Comparison of ENCODE assay signal across 15 cellular contexts in genomic region chr5:74289238-74289637, GRCh38.
DNase-seq lines count a peak whose midpoint lies in the region; ATAC-seq, FAIRE-seq and TF ChIP-seq lines count a peak whose summit lies in the region.
"Had no signal": no experiment of that assay in that cellular context is flagged by ENCODE, and none has a peak within 500 bp of the region (broad histone marks: within the 10 kb centered on the region; RNA-seq: fewer than 3 reads in every experiment).

No MANE protein-coding gene starts in this region.

- no peak for ATAC-seq in omental fat pad (ENCODE audit: low FRiP score)
- ATAC-seq: activated CD4-positive, CD25-positive, alpha-beta regulatory T cell treated with anti-CD3 and anti-CD28 coated beads, Interleukin-2, amount 50 U/mL, for 24 hours; CD8-positive, alpha-beta T cell; SK-N-SH treated with all-trans-retinoic acid at 6 μM for 48 hours had no signal

- no peak overlapping the region for H3K4me3 ChIP-seq in bronchial epithelial cell (ENCODE audit: low read depth, low read length)
- no peak overlapping the region for H3K4me3 ChIP-seq in mucosa of rectum (ENCODE audit: low read length in 2 of 2)
- no peak overlapping the region for H3K4me3 ChIP-seq in testis
- H3K4me3 ChIP-seq: ovary had no signal

- no peaks in the 10 kb centered on the region for H3K27me3 ChIP-seq in bronchial epithelial cell (ENCODE audit: control insufficient read depth, insufficient read depth, low read length)
- H3K27me3 ChIP-seq in mucosa of rectum (ENCODE audit: control insufficient read depth in 2 of 2, insufficient read depth in 2 of 2, low read length in 2 of 2) = no peaks in the 10 kb centered on the region
- H3K27me3 ChIP-seq in testis = no peaks in the 10 kb centered on the region
- H3K27me3 ChIP-seq: ovary had no signal

- 67 to 71% methylated on average over 4 of the region's 4 CpGs for whole genome bisulfite sequencing in testis, 2 donors

- DNase-seq in M059J (ENCODE audit: low read depth) (peak; percentile 25), bronchial epithelial cell (ENCODE audit: low read depth) (peak; percentile 53), testis (no peak), middle frontal gyrus (ENCODE audit: extremely low spot score, low spot score) (no peak), KG1 (lab: John Stamatoyannopoulos, UW) (no peak), omental fat pad (ENCODE audit: low spot score) (no peak), NCI-H1436 treated with DMSO at 0.1 percent for 48 hours (lab: John Stamatoyannopoulos, UW) (no peak)
- DNase-seq: CD8-positive, alpha-beta T cell; NCI-H2171; T1000 had no signal

- no peak for TF ChIP-seq POLR2A in testis (IDR thresholded peaks at IDR 0.05)

- no peak overlapping the region for H3K9ac ChIP-seq in mucosa of rectum (ENCODE audit: low read depth in 1 of 2, low read length in 2 of 2)

- H3K36me3 ChIP-seq in bronchial epithelial cell (ENCODE audit: control insufficient read depth, insufficient read depth, low read length) = no peaks in the 10 kb centered on the region
- H3K36me3 ChIP-seq in mucosa of rectum (ENCODE audit: control insufficient read depth in 2 of 2, insufficient read depth in 2 of 2, low read length in 2 of 2) = no peaks in the 10 kb centered on the region
- H3K36me3 ChIP-seq in testis (ENCODE audit: low read depth, missing control alignments) = no peaks in the 10 kb centered on the region
- H3K36me3 ChIP-seq: ovary had no signal

- H3K4me1 ChIP-seq in mucosa of rectum (ENCODE audit: control insufficient read depth in 2 of 2, insufficient read depth in 2 of 2, low read length in 2 of 2) (no peaks in the 10 kb centered on the region), testis (peaks cover 19% of the 10 kb centered on the region)

- H3K9me3 ChIP-seq in mucosa of rectum (ENCODE audit: control insufficient read depth in 2 of 2, low read length in 2 of 2) (no peaks in the 10 kb centered on the region), testis (no peaks in the 10 kb centered on the region)
- H3K9me3 ChIP-seq: ovary had no signal

- intact Hi-C loops in testis (cut with DNase I; ENCODE audit: low total_unique reads) = no loop called here

- TF ChIP-seq CTCF in bronchial epithelial cell (IDR thresholded peaks at IDR 0.05; ENCODE audit: insufficient read depth, low read length, severe bottlenecking) = no peak
- TF ChIP-seq CTCF in testis (IDR thresholded peaks at IDR 0.05) = no peak
- TF ChIP-seq CTCF in omental fat pad (IDR thresholded peaks at IDR 0.05) = no peak

- peak; percentile 7 for FAIRE-seq in bronchial epithelial cell (lab: Jason Lieb, UNC)
- FAIRE-seq: HTR-8/SVneo had no signal

- H3K27ac ChIP-seq in mucosa of rectum (ENCODE audit: low read depth in 2 of 2, low read length in 2 of 2) = peak overlapping the region; percentile 33 to 53
- H3K27ac ChIP-seq in testis = peak overlapping the region; percentile 27 to 70

Comparison
In these comparisons a context has a peak if more than half of its experiments do, and no peak if none do; other contexts are left out.
1. DNase-seq: peak in M059J (single experiment) and bronchial epithelial cell (single experiment); none in testis (single experiment), middle frontal gyrus (single experiment), KG1 (single experiment), omental fat pad (single experiment) and NCI-H1436 treated with DMSO at 0.1 percent for 48 hours (single experiment).